In genomic region chr6:52995079-52995912, GRCh38 we compare ENCODE assay signal across 8 cellular contexts. TPM values are rescaled to one million over a fixed set of nuclear protein-coding genes. Genes with fewer than 3 reads are reported as not detected.
A peak's percentile ranks its signal among the peaks of the same experiment; 100 is the strongest.
DNase-seq lines count a peak whose midpoint lies in the region; ATAC-seq and TF ChIP-seq lines count a peak whose summit lies in the region.
"Not testable (repeated sequence)": the region's sequence is repeated elsewhere in the genome, so short reads cannot be mapped to it uniquely, and the experiment has no call there.

TSS of gene GSTA4 (minus strand) at chr6:52995284. CDS start at chr6:52994243, 1,041 bp downstream.

- POLR2A ChIA-PET in AG04450 (lab: Yijun Ruan, JAX) (interaction anchor here (0.5 to 1.3 kb wide), 5 partner anchors 39 to 73 kb away, joined by 3 to 7 read pairs (median 4); no protein-coding TSS in a partner anchor), activated B cell treated with CpG ODN at 0.5 μM for 24 hours (lab: Charles Lee) (interaction anchor here (0.5 to 2.2 kb wide), 9 partner anchors 9 to 799 kb away, joined by 3 to 14 read pairs (median 4); partner anchors contain the start of genes FBXO9, LRRC1 and MCM3)

- 0 to 13% (median 0%) methylated on average over 24 to 41 of the region's 41 CpGs for WGBS in spleen, 5 donors

- H3K4me1 ChIP-seq in spleen, result peaks cover 0 to 44% (median 21%) of the 10 kb centered on the region in 6 donors

- peak; percentile 99 for ATAC-seq in GM18907 (IDR thresholded peaks at IDR 0.05; ENCODE audit: unreplicated experiment)
- ATAC-seq in HG03175 (IDR thresholded peaks at IDR 0.05; ENCODE audit: unreplicated experiment), result peak; percentile 98
- ATAC-seq in activated B cell treated with CpG ODN at 0.5 μM for 24 hours (ENCODE audit: low read depth), result peak; percentile 96

- TF ChIP-seq CTCF in AG04450 (IDR thresholded peaks at IDR 0.05; ENCODE audit: low read depth, low read length) (peak; percentile 83), spleen (IDR thresholded peaks at IDR 0.05 in 8 of 11, conservative IDR thresholded peaks at IDR 0.05 in 3 of 11) (peak; percentile 52 to 89 (median 77))
- not testable (repeated sequence) for TF ChIP-seq CTCF in activated B cell treated with CpG ODN at 0.5 μM for 24 hours (IDR thresholded peaks at IDR 0.05)

- CTCF ChIA-PET in AG04450 (lab: Charles Lee) (interaction anchor here (0.7 to 3.9 kb wide), 27 partner anchors 9 to 593 kb away, joined by 3 to 45 read pairs (median 4); partner anchors contain the start of gene FBXO9), activated B cell treated with CpG ODN at 0.5 μM for 24 hours (lab: Charles Lee) (interaction anchor here (0.6 to 1.4 kb wide), 11 partner anchors 11 to 999 kb away, joined by 3 to 5 read pairs (median 3); partner anchors contain the start of genes GCLC and MCM3)

- peak; percentile 98 for DNase-seq in AG04450 (ENCODE audit: low read depth, low spot score)
- peak; percentile 86 for DNase-seq in NCI-H2227 treated with DMSO at 0.1 percent for 48 hours (lab: John Stamatoyannopoulos, UW)
- DNase-seq in activated B cell treated with CpG ODN at 0.5 μM for 24 hours, result peak; percentile 80
- DNase-seq in central memory CD4-positive, alpha-beta T cell, result peak; percentile 94
- DNase-seq in inferior parietal cortex (ENCODE audit: extremely low spot score), result peak; percentile 98
- peak; percentile 98 for DNase-seq in spleen

- peaks cover 13% of the 10 kb centered on the region for H3K36me3 Mint-ChIP-seq in activated B cell treated with CpG ODN at 0.5 μM for 24 hours (ENCODE audit: low read depth)

- not testable (repeated sequence) for H3K27me3 ChIP-seq in AG04450 (ENCODE audit: control insufficient read depth, insufficient read depth, low read length); spleen (replicated peaks in 1 of 7)

- H3K36me3 ChIP-seq in spleen, result not testable (repeated sequence)

- H3K9me3 Mint-ChIP-seq in activated B cell treated with CpG ODN at 0.5 μM for 24 hours, result not testable (repeated sequence)

- not testable (repeated sequence) for H3K27me3 Mint-ChIP-seq in activated B cell treated with CpG ODN at 0.5 μM for 24 hours

- H3K9me3 ChIP-seq in AG04450 (ENCODE audit: control insufficient read depth, insufficient read depth, low read length); spleen: not testable (repeated sequence)

- peak within 1 kb of the TSS; percentile 99 for H3K27ac Mint-ChIP-seq in activated B cell treated with CpG ODN at 0.5 μM for 24 hours

- peak within 1 kb of the TSS; percentile 94 for H3K4me3 Mint-ChIP-seq in activated B cell treated with CpG ODN at 0.5 μM for 24 hours

- peaks cover 30% of the 10 kb centered on the region for H3K4me1 Mint-ChIP-seq in activated B cell treated with CpG ODN at 0.5 μM for 24 hours

- H3K27ac ChIP-seq in AG04450 (ENCODE audit: low read depth, low read length), result peak within 1 kb of the TSS; percentile 90
- H3K27ac ChIP-seq in spleen, result peak within 1 kb of the TSS; percentile 91 to 99 (median 96)

- intact Hi-C loops in activated B cell treated with CpG ODN at 0.5 μM for 24 hours (cut with micrococcal nuclease), result loop anchor here (1.0 to 10.0 kb wide), 14 partner anchors 11 to 799 kb away; partner anchors contain the start of genes EFHC1, GCLC, PAQR8 and TMEM14A
- intact Hi-C loops in spleen (cut with DNase I; ENCODE audit: low total_unique reads), result not testable (repeated sequence)

- peak in 1 of 3 donors; percentile 74 for TF ChIP-seq POLR2A in spleen (IDR thresholded peaks at IDR 0.05)

- H3K4me3 ChIP-seq in AG04450 (ENCODE audit: low read depth, low read length), result peak within 1 kb of the TSS; percentile 81
- H3K4me3 ChIP-seq in spleen, result peak within 1 kb of the TSS; percentile 46 to 86 (median 64)

RNA-seq across cellular contexts. Expression of gene GSTA4, which starts in this region (rescaled TPM):
- polyA plus RNA-seq in AG04450 (2011; rRNA removed), result 60.2 and 76.7 TPM in 2 replicates
- polyA minus RNA-seq in AG04450 (2011; rRNA and poly(A)+ RNA removed), result 11.0 and 15.0 TPM in 2 replicates
- 3.3 and 4.4 TPM in 2 replicates for total RNA-seq in activated B cell treated with CpG ODN at 0.5 μM for 24 hours
- 10 to 100 TPM in 6 of 7 donors, 1 to 10 TPM in 1; 8.5 to 23.3 (median 14.8) TPM for total RNA-seq in spleen
- polyA plus RNA-seq in spleen, result 10 to 100 TPM; 13.0 to 19.4 (median 15.2) TPM

Comparison
In these comparisons a context has a peak if more than half of its experiments do, and no peak if none do; other contexts are left out.
1. Peak in every context shown above with its lines: DNase-seq, ATAC-seq, H3K4me3 ChIP-seq and H3K27ac ChIP-seq.